Comparison of ENCODE assay signal across 7 cellular contexts in the genomic region with DNA sequence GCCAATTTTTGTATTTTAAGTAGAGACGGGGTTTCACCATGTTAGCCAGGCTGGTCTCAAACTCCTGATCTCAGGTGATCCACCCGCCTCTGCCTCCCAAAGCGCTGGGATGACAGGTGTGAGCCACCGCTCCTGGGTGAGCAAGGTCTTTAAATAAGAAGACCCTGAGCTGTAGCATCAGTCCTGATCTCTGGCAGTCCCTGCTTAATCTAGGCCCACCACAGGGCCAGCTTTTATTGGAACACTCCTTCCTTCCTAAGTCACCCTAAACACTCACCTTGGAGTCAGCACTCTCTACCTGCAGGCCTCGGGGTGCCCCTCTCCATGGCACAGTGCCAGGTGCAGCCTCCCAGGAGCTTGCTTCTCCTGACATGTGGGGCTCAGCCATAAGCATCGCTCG. TPM values are rescaled to one million over a fixed set of nuclear protein-coding genes. Genes with fewer than 3 reads are reported as not detected.
"Had no signal": no experiment of that assay in that cellular context is flagged by ENCODE, and none has a peak within 500 bp of the region (broad histone marks: within the 10 kb centered on the region; RNA-seq: fewer than 3 reads in every experiment).

No MANE protein-coding gene starts in this region.

RNA-seq across cellular contexts. Expression of a gene that starts 30.8 kb away (rescaled TPM):
- total RNA-seq: GM23248, GM23338, H1, H4, H7, H9, HFFc6 had no signal
- polyA plus RNA-seq: GM23248, GM23338, H1 had no signal
